In genomic region chr3:150222646-150223045, GRCh38 we compare ENCODE assay signal across 19 cellular contexts.
"Had no signal": no experiment of that assay in that cellular context is flagged by ENCODE, and none has a peak within 500 bp of the region (broad histone marks: within the 10 kb centered on the region; RNA-seq: fewer than 3 reads in every experiment).

No MANE protein-coding gene starts in this region.

- H3K36me3 Mint-ChIP-seq: naive B cell had no signal

- H2AFZ ChIP-seq: parathyroid adenoma had no signal

- H3K36me3 ChIP-seq: ascending aorta, breast epithelium, heart left ventricle, stomach, upper lobe of left lung had no signal

- H3K4me3 Mint-ChIP-seq: activated CD4-positive, alpha-beta T cell treated with anti-CD3 and anti-CD28 coated beads, Interleukin-2, amount 10 ng/mL, durations not matched to agents 7 days and 5 days; activated naive CD8-positive, alpha-beta T cell treated with anti-CD3 and anti-CD28 coated beads, Interleukin-2, amount 50 U/mL, for 24 hours; activated T-helper 1 cell treated with anti-CD3 and anti-CD28 coated beads, Interleukin-12 subunit alpha, Interleukin-12 subunit beta, Interleukin-2, Interleukin-4 antibody, amounts not matched to agents 30 ng/mL and 10 ng/mL and 1 ng/mL, durations not matched to agents 14 hours and 24 hours and 36 hours; naive B cell had no signal

- H3K9ac ChIP-seq: parathyroid adenoma had no signal

- H3K27me3 ChIP-seq: ascending aorta, breast epithelium, foreskin keratinocyte, testis, upper lobe of left lung had no signal

- DNase-seq: activated CD4-positive, alpha-beta T cell treated with anti-CD3 and anti-CD28 coated beads, Interleukin-2, amount 10 ng/mL, durations not matched to agents 7 days and 5 days; activated CD8-positive, alpha-beta memory T cell treated with anti-CD3 and anti-CD28 coated beads for 24 hours; activated naive CD4-positive, alpha-beta T cell treated with Interleukin-2 at 50 U/mL for 16 hours; activated naive CD8-positive, alpha-beta T cell treated with anti-CD3 and anti-CD28 coated beads, Interleukin-2, amount 50 U/mL, for 24 hours; cerebellar nuclear complex; effector CD8-positive, alpha-beta T cell; foreskin keratinocyte; heart left ventricle; islet precursor cell; naive B cell; stimulated activated CD4-positive, alpha-beta T cell treated with anti-CD3 and anti-CD28 coated beads, Interleukin-12 subunit alpha, Interleukin-12 subunit beta, amount 100 ng/mL, for 4 hours; stimulated activated CD4-positive, alpha-beta T cell treated with anti-CD3 and anti-CD28 coated beads, Interleukin-2, amount 100 ng/mL, for 24 hours; stomach; testis; upper lobe of left lung had no signal

- H3K79me2 ChIP-seq: parathyroid adenoma had no signal

- H3K4me3 ChIP-seq: ascending aorta, breast epithelium, heart left ventricle, stomach, testis, upper lobe of left lung had no signal

- H3K9me3 Mint-ChIP-seq: activated CD4-positive, alpha-beta T cell treated with anti-CD3 and anti-CD28 coated beads, Interleukin-2, amount 10 ng/mL, durations not matched to agents 7 days and 5 days; activated naive CD8-positive, alpha-beta T cell treated with anti-CD3 and anti-CD28 coated beads, Interleukin-2, amount 50 U/mL, for 24 hours; activated T-helper 1 cell treated with anti-CD3 and anti-CD28 coated beads, Interleukin-12 subunit alpha, Interleukin-12 subunit beta, Interleukin-2, Interleukin-4 antibody, amounts not matched to agents 30 ng/mL and 10 ng/mL and 1 ng/mL, durations not matched to agents 14 hours and 24 hours and 36 hours had no signal

- H3K9me3 ChIP-seq: ascending aorta, breast epithelium, stomach, testis had no signal

- H3K27ac Mint-ChIP-seq: activated CD4-positive, alpha-beta T cell treated with anti-CD3 and anti-CD28 coated beads, Interleukin-2, amount 10 ng/mL, durations not matched to agents 7 days and 5 days; activated naive CD8-positive, alpha-beta T cell treated with anti-CD3 and anti-CD28 coated beads, Interleukin-2, amount 50 U/mL, for 24 hours; activated T-helper 1 cell treated with anti-CD3 and anti-CD28 coated beads, Interleukin-12 subunit alpha, Interleukin-12 subunit beta, Interleukin-2, Interleukin-4 antibody, amounts not matched to agents 30 ng/mL and 10 ng/mL and 1 ng/mL, durations not matched to agents 14 hours and 24 hours and 36 hours; naive B cell had no signal

- H3K4me1 ChIP-seq: breast epithelium, foreskin keratinocyte, parathyroid adenoma, testis had no signal

- ATAC-seq: activated naive CD8-positive, alpha-beta T cell treated with anti-CD3 and anti-CD28 coated beads, Interleukin-2, amount 50 U/mL, for 24 hours; foreskin keratinocyte; heart left ventricle had no signal

- H3K27ac ChIP-seq: ascending aorta, breast epithelium, foreskin keratinocyte, heart left ventricle, parathyroid adenoma, stomach, testis, upper lobe of left lung had no signal
